20 cellular contexts compared by ENCODE assay signal in genomic region chr5:175655411-175655810, GRCh38. TPM values are rescaled to one million over a fixed set of nuclear protein-coding genes. Genes with fewer than 3 reads are reported as not detected.
DNase-seq lines count a peak whose midpoint lies in the region; ATAC-seq and TF ChIP-seq lines count a peak whose summit lies in the region.
"Had no signal": no experiment of that assay in that cellular context is flagged by ENCODE, and none has a peak within 500 bp of the region (broad histone marks: within the 10 kb centered on the region; RNA-seq: fewer than 3 reads in every experiment).

No MANE protein-coding gene starts in this region.

- TF ChIP-seq CTCF in CD14-positive monocyte (IDR thresholded peaks at IDR 0.05): no peak

- H3K9me3 ChIP-seq in BLaER1: peaks cover under 1% of the 10 kb centered on the region; the same call in 1 of the 2 replicates
- H3K9me3 ChIP-seq: ascending aorta had no signal

- peaks cover 91% of the 10 kb centered on the region for H3K4me1 Mint-ChIP-seq in CD14-positive monocyte
- peaks cover 86% of the 10 kb centered on the region for H3K4me1 Mint-ChIP-seq in dendritic cell treated with granulocyte-macrophage colony-stimulating factor and Interleukin-4, amounts not matched to agents 40 ng/mL and 50 ng/mL, for 4 days (ENCODE audit: low read depth)

- H3K9me3 Mint-ChIP-seq in CD14-positive monocyte: peaks cover 0 to 5% (median 1%) of the 10 kb centered on the region in 7 donors
- H3K9me3 Mint-ChIP-seq in dendritic cell treated with granulocyte-macrophage colony-stimulating factor and Interleukin-4, amounts not matched to agents 40 ng/mL and 50 ng/mL, for 4 days: peaks cover 2% of the 10 kb centered on the region

- H3K27me3 Mint-ChIP-seq in CD14-positive monocyte (ENCODE audit: low read depth in 3 of 3): peaks cover 0 to 9% (median 1%) of the 10 kb centered on the region in 3 donors
- no peaks in the 10 kb centered on the region for H3K27me3 Mint-ChIP-seq in dendritic cell treated with granulocyte-macrophage colony-stimulating factor and Interleukin-4, amounts not matched to agents 40 ng/mL and 50 ng/mL, for 4 days

- H3K36me3 Mint-ChIP-seq in CD14-positive monocyte: peaks cover 9 to 11% of the 10 kb centered on the region in 2 donors
- H3K36me3 Mint-ChIP-seq in dendritic cell treated with granulocyte-macrophage colony-stimulating factor and Interleukin-4, amounts not matched to agents 40 ng/mL and 50 ng/mL, for 4 days (ENCODE audit: low read depth): peaks cover 24% of the 10 kb centered on the region

- intact Hi-C loops in CD14-positive monocyte (cut with micrococcal nuclease) (loop anchor here (5.0 kb wide), 1 partner anchor 37 kb away; no protein-coding TSS in a partner anchor), Right ventricle myocardium superior (cut with DNase I) (loop anchor here (10.0 kb wide), 1 partner anchor 121 kb away; no protein-coding TSS in a partner anchor)
- intact Hi-C loops in dendritic cell treated with granulocyte-macrophage colony-stimulating factor and Interleukin-4, amounts not matched to agents 40 ng/mL and 50 ng/mL, for 4 days (cut with micrococcal nuclease): loop anchor here (5.0 to 10.0 kb wide), 2 partner anchors 42 to 61 kb away; no protein-coding TSS in a partner anchor

- ATAC-seq in Right ventricle myocardium superior (ENCODE audit: poor library complexity) (no peak), GM18868 (IDR thresholded peaks at IDR 0.05; ENCODE audit: unreplicated experiment) (no peak)
- ATAC-seq: HCT116 had no signal

- H4K20me1 ChIP-seq in BLaER1: peaks cover 14% of the 10 kb centered on the region

- no peaks in the 10 kb centered on the region for H3K36me3 ChIP-seq in BLaER1
- H3K36me3 ChIP-seq: ascending aorta, Peyer's patch, tibial nerve had no signal

- H3K27me3 ChIP-seq in BLaER1: no peaks in the 10 kb centered on the region
- H3K27me3 ChIP-seq: ascending aorta had no signal

- H3K27ac Mint-ChIP-seq in CD14-positive monocyte: peak overlapping the region in 6 of 7 donors; percentile 8 to 74 (median 30)
- H3K27ac Mint-ChIP-seq in dendritic cell treated with granulocyte-macrophage colony-stimulating factor and Interleukin-4, amounts not matched to agents 40 ng/mL and 50 ng/mL, for 4 days: peak overlapping the region; percentile 35

- peak overlapping the region in 1 of 2 donors; percentile 23 for H3K4me3 Mint-ChIP-seq in CD14-positive monocyte
- H3K4me3 Mint-ChIP-seq in dendritic cell treated with granulocyte-macrophage colony-stimulating factor and Interleukin-4, amounts not matched to agents 40 ng/mL and 50 ng/mL, for 4 days: no peak overlapping the region

- no peak overlapping the region; the same call in 1 of the 2 replicates for H3K9ac ChIP-seq in BLaER1

- peak overlapping the region; percentile 86 for H3K4me2 ChIP-seq in BLaER1

- DNase-seq in CD14-positive monocyte (ENCODE audit: low spot score) (no peak), RPMI8226 (peak; percentile 58), Right ventricle myocardium superior (no peak), glomerular visceral epithelial cell (ENCODE audit: extremely low spot score) (no peak)
- DNase-seq: activated effector memory CD4-positive, alpha-beta T cell treated with anti-CD3 and anti-CD28 coated beads, Interleukin-2, amount 50 U/mL, for 16 hours; caudate nucleus; dorsolateral prefrontal cortex; KG1; mammary epithelial cell; NCI-H1930; nucleus accumbens; Peyer's patch; stimulated activated CD4-positive, alpha-beta T cell treated with anti-CD3 and anti-CD28 coated beads, Interleukin-4, amount 100 ng/mL, for 1 hour; stimulated activated naive CD4-positive, alpha-beta T cell treated with Interleukin-2 at 50 U/mL for 16 hours had no signal

- H3K27ac ChIP-seq in BLaER1: peak overlapping the region; percentile 84; the same call in 1 of the 2 replicates
- H3K27ac ChIP-seq: ascending aorta, Peyer's patch, tibial nerve had no signal

- H3K4me3 ChIP-seq in BLaER1: no peak overlapping the region
- H3K4me3 ChIP-seq: ascending aorta, dorsolateral prefrontal cortex, Peyer's patch, tibial nerve had no signal

- H3K4me1 ChIP-seq in BLaER1: peaks cover 83% of the 10 kb centered on the region
- H3K4me1 ChIP-seq: ascending aorta had no signal

RNA-seq across cellular contexts. Expression of gene HRH2, which starts 2.5 kb away (rescaled TPM):
- polyA plus RNA-seq in CD14-positive monocyte: 10 to 100 TPM; 10.6 to 25.5 TPM
- 41.2 TPM for total RNA-seq in Right ventricle myocardium superior
- total RNA-seq: mammary epithelial cell had no signal
